In the genomic region with DNA sequence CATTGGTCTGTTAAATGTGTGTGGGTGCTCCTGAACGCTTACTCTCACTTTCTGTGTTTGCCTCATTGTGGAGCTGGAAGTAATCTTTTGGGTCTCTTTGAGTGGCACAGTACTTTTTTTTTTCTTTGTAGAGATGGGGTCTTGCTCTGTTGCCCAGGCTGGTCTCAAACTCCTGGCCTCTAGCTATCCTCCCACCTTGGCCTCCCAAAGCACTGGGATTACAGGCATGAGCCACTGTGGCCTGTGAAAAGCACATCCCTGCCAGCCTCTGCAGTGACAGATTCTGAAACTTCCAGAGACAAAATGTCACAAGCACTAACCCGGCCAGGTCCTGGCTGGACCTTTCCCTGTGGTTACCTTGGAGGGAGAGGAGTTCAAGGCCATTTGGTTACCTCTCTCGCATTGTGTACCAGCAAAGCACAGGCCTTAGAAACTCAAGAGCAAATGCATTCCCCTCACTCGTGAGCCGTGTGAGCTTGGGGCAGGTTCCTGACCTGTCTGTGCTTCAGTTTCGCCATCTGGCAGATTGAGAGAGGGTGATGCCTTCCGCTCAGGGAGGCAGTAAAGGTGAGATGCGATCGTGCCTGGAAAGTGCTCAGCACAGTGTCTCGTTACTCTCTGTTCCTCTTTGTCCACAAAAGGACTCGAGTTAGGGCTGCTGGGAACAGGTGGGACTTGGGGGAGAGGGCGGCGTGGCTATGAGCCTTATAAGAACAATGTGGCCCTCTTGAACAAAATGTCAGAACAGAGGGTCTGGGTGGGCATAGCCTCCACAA, we compare ENCODE assay signal across 1 cellular context.
TF ChIP-seq lines count a peak whose summit lies in the region.

No MANE protein-coding gene starts in this region.

TF ChIP-seq in HepG2, 621 proteins besides CTCF, POLR2A, EP300 and RAD21 (continued from another document and continues in another):
- no peak for TF ChIP-seq YEATS4 (CRISPR knock-in tag; IDR thresholded peaks at IDR 0.05; ENCODE audit: borderline replicate concordance)
- TF ChIP-seq GATAD2A (CRISPR knock-in tag; IDR thresholded peaks at IDR 0.05), result peak; percentile 45; the same call in 1 of the 2 replicates
- TF ChIP-seq CEBPG (CRISPR knock-in tag; IDR thresholded peaks at IDR 0.05), result no peak
- TF ChIP-seq ZNF256 (CRISPR knock-in tag; conservative IDR thresholded peaks at IDR 0.05), result no peak
- TF ChIP-seq ZNF121 (CRISPR knock-in tag; IDR thresholded peaks at IDR 0.05), result peak; percentile 88
- TF ChIP-seq, protein P1, sequence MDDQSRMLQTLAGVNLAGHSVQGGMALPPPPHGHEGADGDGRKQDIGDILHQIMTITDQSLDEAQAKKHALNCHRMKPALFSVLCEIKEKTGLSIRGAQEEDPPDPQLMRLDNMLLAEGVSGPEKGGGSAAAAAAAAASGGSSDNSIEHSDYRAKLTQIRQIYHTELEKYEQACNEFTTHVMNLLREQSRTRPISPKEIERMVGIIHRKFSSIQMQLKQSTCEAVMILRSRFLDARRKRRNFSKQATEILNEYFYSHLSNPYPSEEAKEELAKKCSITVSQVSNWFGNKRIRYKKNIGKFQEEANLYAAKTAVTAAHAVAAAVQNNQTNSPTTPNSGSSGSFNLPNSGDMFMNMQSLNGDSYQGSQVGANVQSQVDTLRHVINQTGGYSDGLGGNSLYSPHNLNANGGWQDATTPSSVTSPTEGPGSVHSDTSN (CRISPR knock-in tag; IDR thresholded peaks at IDR 0.05; ENCODE audit: borderline replicate concordance), result no peak
- TF ChIP-seq MIXL1 (CRISPR knock-in tag; IDR thresholded peaks at IDR 0.05), result no peak
- TF ChIP-seq, protein P2, sequence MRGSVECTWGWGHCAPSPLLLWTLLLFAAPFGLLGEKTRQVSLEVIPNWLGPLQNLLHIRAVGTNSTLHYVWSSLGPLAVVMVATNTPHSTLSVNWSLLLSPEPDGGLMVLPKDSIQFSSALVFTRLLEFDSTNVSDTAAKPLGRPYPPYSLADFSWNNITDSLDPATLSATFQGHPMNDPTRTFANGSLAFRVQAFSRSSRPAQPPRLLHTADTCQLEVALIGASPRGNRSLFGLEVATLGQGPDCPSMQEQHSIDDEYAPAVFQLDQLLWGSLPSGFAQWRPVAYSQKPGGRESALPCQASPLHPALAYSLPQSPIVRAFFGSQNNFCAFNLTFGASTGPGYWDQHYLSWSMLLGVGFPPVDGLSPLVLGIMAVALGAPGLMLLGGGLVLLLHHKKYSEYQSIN (CRISPR knock-in tag; IDR thresholded peaks at IDR 0.05; ENCODE audit: borderline replicate concordance), result no peak
- 0 out of 2 replicates have a peak, but pooled peaks have one; percentile 14 for TF ChIP-seq HMG20A (CRISPR knock-in tag; IDR thresholded peaks at IDR 0.05; ENCODE audit: borderline replicate concordance)
- TF ChIP-seq DDIT3 (CRISPR knock-in tag; IDR thresholded peaks at IDR 0.05), result no peak
- no peak for TF ChIP-seq ZNF781 (CRISPR knock-in tag; IDR thresholded peaks at IDR 0.05; ENCODE audit: borderline replicate concordance, not compliant biosample characterization)
- no peak for TF ChIP-seq ZNF180 (CRISPR knock-in tag; IDR thresholded peaks at IDR 0.05; ENCODE audit: borderline replicate concordance, low read depth)
- TF ChIP-seq ZNF747 (CRISPR knock-in tag; IDR thresholded peaks at IDR 0.05; ENCODE audit: borderline replicate concordance), result no peak
- TF ChIP-seq HNF4A (CRISPR knock-in tag; IDR thresholded peaks at IDR 0.05), result peak; percentile 72
- TF ChIP-seq, protein P3, sequence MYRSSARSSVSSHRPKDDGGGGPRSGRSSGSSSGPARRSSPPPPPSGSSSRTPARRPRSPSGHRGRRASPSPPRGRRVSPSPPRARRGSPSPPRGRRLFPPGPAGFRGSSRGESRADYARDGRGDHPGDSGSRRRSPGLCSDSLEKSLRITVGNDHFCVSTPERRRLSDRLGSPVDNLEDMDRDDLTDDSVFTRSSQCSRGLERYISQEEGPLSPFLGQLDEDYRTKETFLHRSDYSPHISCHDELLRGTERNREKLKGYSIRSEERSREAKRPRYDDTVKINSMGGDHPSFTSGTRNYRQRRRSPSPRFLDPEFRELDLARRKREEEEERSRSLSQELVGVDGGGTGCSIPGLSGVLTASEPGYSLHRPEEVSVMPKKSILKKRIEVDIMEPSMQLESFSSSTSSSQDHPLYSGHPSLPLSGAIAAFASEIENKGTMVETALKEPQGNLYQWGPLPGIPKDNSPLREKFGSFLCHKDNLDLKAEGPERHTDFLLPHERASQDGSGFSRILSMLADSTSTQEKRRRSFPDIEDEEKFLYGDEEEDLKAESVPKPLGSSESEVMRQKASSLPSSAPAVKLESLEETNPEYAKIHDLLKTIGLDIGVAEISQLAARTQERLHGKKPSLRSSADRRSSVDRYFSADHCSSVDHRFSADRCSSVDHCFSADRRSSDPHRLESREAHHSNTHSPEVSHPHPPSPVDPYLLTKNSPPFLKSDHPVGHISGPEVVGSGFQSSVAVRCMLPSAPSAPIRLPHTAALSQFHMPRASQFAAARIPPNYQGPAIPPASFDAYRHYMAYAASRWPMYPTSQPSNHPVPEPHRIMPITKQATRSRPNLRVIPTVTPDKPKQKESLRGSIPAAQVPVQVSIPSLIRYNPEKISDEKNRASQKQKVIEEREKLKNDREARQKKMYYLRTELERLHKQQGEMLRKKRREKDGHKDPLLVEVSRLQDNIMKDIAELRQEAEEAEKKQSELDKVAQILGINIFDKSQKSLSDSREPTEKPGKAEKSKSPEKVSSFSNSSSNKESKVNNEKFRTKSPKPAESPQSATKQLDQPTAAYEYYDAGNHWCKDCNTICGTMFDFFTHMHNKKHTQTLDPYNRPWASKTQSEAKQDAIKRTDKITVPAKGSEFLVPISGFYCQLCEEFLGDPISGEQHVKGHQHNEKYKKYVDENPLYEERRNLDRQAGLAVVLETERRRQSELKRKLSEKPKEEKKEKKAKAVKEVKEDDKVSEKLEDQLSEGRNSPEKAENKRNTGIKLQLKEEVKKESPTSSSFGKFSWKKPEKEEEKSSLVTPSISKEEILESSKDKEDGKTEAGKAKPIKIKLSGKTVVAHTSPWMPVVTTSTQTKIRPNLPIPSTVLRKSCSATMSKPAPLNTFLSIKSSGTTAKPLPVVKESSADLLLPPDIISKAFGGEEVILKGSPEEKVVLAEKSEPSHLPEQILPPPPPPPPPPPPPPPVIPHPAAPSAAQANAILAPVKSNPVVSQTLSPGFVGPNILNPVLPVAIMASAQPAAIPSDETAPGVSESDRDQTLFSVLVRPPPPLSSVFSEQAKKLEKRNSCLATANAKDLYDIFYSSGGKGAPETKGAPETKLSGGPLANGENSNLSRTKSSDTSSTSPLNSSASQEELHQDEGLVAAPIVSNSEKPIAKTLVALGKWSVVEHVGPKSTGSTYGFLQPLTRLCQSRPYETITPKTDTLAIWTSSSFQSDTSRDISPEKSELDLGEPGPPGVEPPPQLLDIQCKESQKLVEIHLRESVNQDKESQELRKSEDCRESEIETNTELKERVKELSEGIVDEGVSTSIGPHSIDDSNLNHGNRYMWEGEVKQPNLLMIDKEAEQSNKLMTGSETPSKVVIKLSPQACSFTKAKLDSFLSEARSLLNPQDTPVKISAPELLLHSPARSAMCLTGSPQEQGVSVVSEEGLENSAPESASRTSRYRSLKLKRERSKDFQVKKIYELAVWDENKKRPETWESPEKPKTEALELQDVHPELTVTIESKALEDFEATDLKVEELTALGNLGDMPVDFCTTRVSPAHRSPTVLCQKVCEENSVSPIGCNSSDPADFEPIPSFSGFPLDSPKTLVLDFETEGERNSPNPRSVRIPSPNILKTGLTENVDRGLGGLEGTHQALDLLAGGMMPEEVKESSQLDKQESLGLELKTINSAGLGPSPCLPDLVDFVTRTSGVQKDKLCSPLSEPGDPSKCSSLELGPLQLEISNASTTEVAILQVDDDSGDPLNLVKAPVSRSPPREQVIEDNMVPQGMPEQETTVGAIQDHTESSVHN (CRISPR knock-in tag; IDR thresholded peaks at IDR 0.05), result no peak
- TF ChIP-seq HMG20B (CRISPR knock-in tag; conservative IDR thresholded peaks at IDR 0.05), result no peak
- no peak for TF ChIP-seq ZNF18 (CRISPR knock-in tag; IDR thresholded peaks at IDR 0.05; ENCODE audit: insufficient replicate concordance)
- TF ChIP-seq SKI (IDR thresholded peaks at IDR 0.05; ENCODE audit: partially characterized antibody), result peak; percentile 28
- no peak for TF ChIP-seq ZNF20 (CRISPR knock-in tag; IDR thresholded peaks at IDR 0.05)
- TF ChIP-seq FIP1L1 (IDR thresholded peaks at IDR 0.05; ENCODE audit: borderline replicate concordance, insufficient read depth, low read depth, low read length), result no peak
- no peak for TF ChIP-seq ESRRA (CRISPR knock-in tag; IDR thresholded peaks at IDR 0.05; ENCODE audit: low read depth)
- TF ChIP-seq, protein P4, sequence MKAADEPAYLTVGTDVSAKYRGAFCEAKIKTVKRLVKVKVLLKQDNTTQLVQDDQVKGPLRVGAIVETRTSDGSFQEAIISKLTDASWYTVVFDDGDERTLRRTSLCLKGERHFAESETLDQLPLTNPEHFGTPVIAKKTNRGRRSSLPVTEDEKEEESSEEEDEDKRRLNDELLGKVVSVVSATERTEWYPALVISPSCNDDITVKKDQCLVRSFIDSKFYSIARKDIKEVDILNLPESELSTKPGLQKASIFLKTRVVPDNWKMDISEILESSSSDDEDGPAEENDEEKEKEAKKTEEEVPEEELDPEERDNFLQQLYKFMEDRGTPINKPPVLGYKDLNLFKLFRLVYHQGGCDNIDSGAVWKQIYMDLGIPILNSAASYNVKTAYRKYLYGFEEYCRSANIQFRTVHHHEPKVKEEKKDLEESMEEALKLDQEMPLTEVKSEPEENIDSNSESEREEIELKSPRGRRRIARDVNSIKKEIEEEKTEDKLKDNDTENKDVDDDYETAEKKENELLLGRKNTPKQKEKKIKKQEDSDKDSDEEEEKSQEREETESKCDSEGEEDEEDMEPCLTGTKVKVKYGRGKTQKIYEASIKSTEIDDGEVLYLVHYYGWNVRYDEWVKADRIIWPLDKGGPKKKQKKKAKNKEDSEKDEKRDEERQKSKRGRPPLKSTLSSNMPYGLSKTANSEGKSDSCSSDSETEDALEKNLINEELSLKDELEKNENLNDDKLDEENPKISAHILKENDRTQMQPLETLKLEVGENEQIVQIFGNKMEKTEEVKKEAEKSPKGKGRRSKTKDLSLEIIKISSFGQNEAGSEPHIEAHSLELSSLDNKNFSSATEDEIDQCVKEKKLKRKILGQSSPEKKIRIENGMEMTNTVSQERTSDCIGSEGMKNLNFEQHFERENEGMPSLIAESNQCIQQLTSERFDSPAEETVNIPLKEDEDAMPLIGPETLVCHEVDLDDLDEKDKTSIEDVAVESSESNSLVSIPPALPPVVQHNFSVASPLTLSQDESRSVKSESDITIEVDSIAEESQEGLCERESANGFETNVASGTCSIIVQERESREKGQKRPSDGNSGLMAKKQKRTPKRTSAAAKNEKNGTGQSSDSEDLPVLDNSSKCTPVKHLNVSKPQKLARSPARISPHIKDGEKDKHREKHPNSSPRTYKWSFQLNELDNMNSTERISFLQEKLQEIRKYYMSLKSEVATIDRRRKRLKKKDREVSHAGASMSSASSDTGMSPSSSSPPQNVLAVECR (CRISPR knock-in tag; IDR thresholded peaks at IDR 0.05; ENCODE audit: borderline replicate concordance), result no peak; the same call in 1 of the 2 replicates
- TF ChIP-seq GZF1 (CRISPR knock-in tag; IDR thresholded peaks at IDR 0.05), result no peak
- no peak for TF ChIP-seq ELF3 (CRISPR knock-in tag; IDR thresholded peaks at IDR 0.05)
- TF ChIP-seq NCOA1 (CRISPR knock-in tag; IDR thresholded peaks at IDR 0.05), result no peak
- TF ChIP-seq, protein P5, sequence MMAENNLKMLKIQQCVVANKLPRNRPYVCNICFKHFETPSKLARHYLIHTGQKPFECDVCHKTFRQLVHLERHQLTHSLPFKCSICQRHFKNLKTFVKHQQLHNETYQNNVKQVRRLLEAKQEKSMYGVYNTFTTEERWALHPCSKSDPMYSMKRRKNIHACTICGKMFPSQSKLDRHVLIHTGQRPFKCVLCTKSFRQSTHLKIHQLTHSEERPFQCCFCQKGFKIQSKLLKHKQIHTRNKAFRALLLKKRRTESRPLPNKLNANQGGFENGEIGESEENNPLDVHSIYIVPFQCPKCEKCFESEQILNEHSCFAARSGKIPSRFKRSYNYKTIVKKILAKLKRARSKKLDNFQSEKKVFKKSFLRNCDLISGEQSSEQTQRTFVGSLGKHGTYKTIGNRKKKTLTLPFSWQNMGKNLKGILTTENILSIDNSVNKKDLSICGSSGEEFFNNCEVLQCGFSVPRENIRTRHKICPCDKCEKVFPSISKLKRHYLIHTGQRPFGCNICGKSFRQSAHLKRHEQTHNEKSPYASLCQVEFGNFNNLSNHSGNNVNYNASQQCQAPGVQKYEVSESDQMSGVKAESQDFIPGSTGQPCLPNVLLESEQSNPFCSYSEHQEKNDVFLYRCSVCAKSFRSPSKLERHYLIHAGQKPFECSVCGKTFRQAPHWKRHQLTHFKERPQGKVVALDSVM (CRISPR knock-in tag; IDR thresholded peaks at IDR 0.05), result peak; percentile 68; the same call in 1 of the 2 replicates
- TF ChIP-seq BHLHE40 (IDR thresholded peaks at IDR 0.05; ENCODE audit: low read length), result 0 out of 2 replicates have a peak, but pooled peaks have one; percentile 17
- TF ChIP-seq RXRA (CRISPR knock-in tag; IDR thresholded peaks at IDR 0.05), result peak; percentile 53; the same call in 1 of the 2 replicates
- TF ChIP-seq ZMYM4 (CRISPR knock-in tag; IDR thresholded peaks at IDR 0.05), result 0 out of 2 replicates have a peak, but pooled peaks have one; percentile 22
- no peak for TF ChIP-seq KLF15 (CRISPR knock-in tag; IDR thresholded peaks at IDR 0.05; ENCODE audit: borderline replicate concordance)
